25 cellular contexts compared by ENCODE assay signal in the genomic region with DNA sequence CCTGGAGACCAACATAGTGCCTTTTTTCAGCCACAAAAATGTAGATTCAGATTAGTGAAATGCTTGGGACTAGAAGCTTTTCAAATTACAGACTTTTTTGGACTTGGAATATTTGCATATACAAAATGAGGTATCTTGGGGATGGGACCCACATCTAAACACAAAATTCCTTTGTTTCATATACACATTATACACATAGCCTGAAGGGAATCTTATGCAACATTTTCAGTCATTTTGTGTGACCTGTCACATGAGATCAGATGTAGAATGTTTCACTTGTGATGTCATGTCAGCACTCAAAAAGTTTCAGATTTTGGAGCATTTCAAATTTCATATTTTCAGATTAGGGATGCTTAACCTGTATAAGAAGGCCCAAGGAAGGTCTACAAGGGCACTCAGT.
"Had no signal": no experiment of that assay in that cellular context is flagged by ENCODE, and none has a peak within 500 bp of the region (broad histone marks: within the 10 kb centered on the region; RNA-seq: fewer than 3 reads in every experiment).

No MANE protein-coding gene starts in this region.

- H3K4me1 ChIP-seq: adrenal gland, body of pancreas, colonic mucosa, gastrocnemius medialis, heart left ventricle had no signal

- H3K4me3 ChIP-seq: adrenal gland, body of pancreas, colonic mucosa, gastrocnemius medialis, heart left ventricle had no signal

- H3K27me3 ChIP-seq: adrenal gland, body of pancreas, colonic mucosa, gastrocnemius medialis, heart left ventricle had no signal

- H3K9me3 ChIP-seq: adrenal gland, body of pancreas, colonic mucosa, gastrocnemius medialis, heart left ventricle had no signal

- H3K27ac ChIP-seq: adrenal gland, body of pancreas, colonic mucosa, gastrocnemius medialis, heart left ventricle, WERI-Rb-1 had no signal

- H3K36me3 ChIP-seq: colonic mucosa had no signal

- DNase-seq: activated B cell treated with CpG ODN at 0.5 μM for 24 hours; activated CD4-positive, alpha-beta T cell treated with anti-CD3 and anti-CD28 coated beads for 48 hours; activated CD4-positive, alpha-beta T cell treated with anti-CD3 and anti-CD28 coated beads, Interleukin-2, amount 50 U/mL, for 1 hour; activated CD4-positive, alpha-beta T cell treated with anti-CD3 and anti-CD28 coated beads, Interleukin-2, amount 50 U/mL, for 48 hours; activated CD8-positive, alpha-beta memory T cell treated with anti-CD3 and anti-CD28 coated beads for 24 hours; activated CD8-positive, alpha-beta T cell treated with anti-CD3 and anti-CD28 coated beads for 36 hours; activated effector memory CD4-positive, alpha-beta T cell treated with Interleukin-2 at 50 U/mL for 16 hours; activated gamma-delta T cell treated with Interleukin-2 at 50 U/mL for 16 hours; activated naive CD4-positive, alpha-beta T cell treated with anti-CD3 and anti-CD28 coated beads, Interleukin-2, amount 50 U/mL, for 16 hours; activated naive CD4-positive, alpha-beta T cell treated with Interleukin-2 at 50 U/mL for 16 hours; activated T-cell treated with anti-CD3 and anti-CD28 coated beads, Interleukin-2, amount 50 U/mL, for 4 hours; adrenal gland; amygdala; aorta; body of pancreas; caudate nucleus; colonic mucosa; effector CD8-positive, alpha-beta T cell; foreskin fibroblast; gastrocnemius medialis; glutamatergic neuron; heart left ventricle; T-helper 17 cell; T1000; WERI-Rb-1 had no signal
